In the genomic region with DNA sequence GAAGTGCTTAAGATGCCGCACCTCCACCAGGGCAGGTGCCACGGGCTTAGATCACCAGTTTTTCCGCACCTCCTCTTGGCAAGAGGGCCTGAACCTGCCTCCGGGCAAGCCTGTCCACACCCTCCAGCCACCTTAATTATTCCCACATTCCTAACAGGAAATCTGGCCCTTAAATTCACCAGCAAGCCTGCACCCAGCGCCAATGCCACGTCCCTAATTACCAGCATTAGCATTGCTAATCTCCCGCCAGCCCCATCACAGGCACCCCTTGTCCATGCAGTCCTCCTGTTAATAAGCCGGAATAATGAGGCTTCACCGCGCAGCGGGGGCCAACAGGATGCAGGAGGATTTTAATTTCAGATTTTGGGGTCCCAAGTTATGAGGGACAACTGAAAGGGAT, we compare ENCODE assay signal across 24 cellular contexts.
"Had no signal": no experiment of that assay in that cellular context is flagged by ENCODE, and none has a peak within 500 bp of the region (broad histone marks: within the 10 kb centered on the region; RNA-seq: fewer than 3 reads in every experiment).

No MANE protein-coding gene starts in this region.

- H3K4me2 ChIP-seq: smooth muscle cell had no signal

- ATAC-seq: activated CD4-positive, alpha-beta T cell treated with anti-CD3 and anti-CD28 coated beads for 36 hours; heart right ventricle; lower lobe of right lung; naive thymus-derived CD4-positive, alpha-beta T cell; stimulated activated memory B cell treated with anti-CD40 and anti-IgM and Interleukin-4, amounts not matched to agents 10 μg/mL and 1 μg/mL and 100 μg/mL, for 72 hours had no signal

- H3K4me3 Mint-ChIP-seq: activated B cell treated with CpG ODN at 0.5 μM for 24 hours; activated CD4-positive, alpha-beta memory T cell treated with anti-CD3 and anti-CD28 coated beads for 36 hours; activated CD4-positive, alpha-beta T cell treated with anti-CD3 and anti-CD28 coated beads for 36 hours; activated naive CD4-positive, alpha-beta T cell treated with anti-CD3 and anti-CD28 coated beads for 36 hours; activated naive CD8-positive, alpha-beta T cell treated with anti-CD3 and anti-CD28 coated beads, Interleukin-2, amount 10 ng/mL, durations not matched to agents 7 days and 5 days; naive thymus-derived CD4-positive, alpha-beta T cell; neural crest cell; stimulated activated memory B cell treated with anti-CD40 and anti-IgM and Interleukin-4, amounts not matched to agents 10 μg/mL and 1 μg/mL and 100 μg/mL, for 72 hours had no signal

- H3K27ac ChIP-seq: heart right ventricle, lower lobe of right lung, sigmoid colon, testis, uterus had no signal

- H3K9me3 Mint-ChIP-seq: activated B cell treated with CpG ODN at 0.5 μM for 24 hours; activated CD4-positive, alpha-beta memory T cell treated with anti-CD3 and anti-CD28 coated beads for 36 hours; activated naive CD4-positive, alpha-beta T cell treated with anti-CD3 and anti-CD28 coated beads for 36 hours; activated naive CD8-positive, alpha-beta T cell treated with anti-CD3 and anti-CD28 coated beads, Interleukin-2, amount 10 ng/mL, durations not matched to agents 7 days and 5 days; neural crest cell; stimulated activated memory B cell treated with anti-CD40 and anti-IgM and Interleukin-4, amounts not matched to agents 10 μg/mL and 1 μg/mL and 100 μg/mL, for 72 hours had no signal

- H3K36me3 ChIP-seq: heart right ventricle, lower lobe of right lung, sigmoid colon, uterus had no signal

- H3K27ac Mint-ChIP-seq: activated B cell treated with CpG ODN at 0.5 μM for 24 hours; activated CD4-positive, alpha-beta memory T cell treated with anti-CD3 and anti-CD28 coated beads for 36 hours; activated CD4-positive, alpha-beta T cell treated with anti-CD3 and anti-CD28 coated beads for 36 hours; activated naive CD4-positive, alpha-beta T cell treated with anti-CD3 and anti-CD28 coated beads for 36 hours; activated naive CD8-positive, alpha-beta T cell treated with anti-CD3 and anti-CD28 coated beads, Interleukin-2, amount 10 ng/mL, durations not matched to agents 7 days and 5 days; naive thymus-derived CD4-positive, alpha-beta T cell; stimulated activated memory B cell treated with anti-CD40 and anti-IgM and Interleukin-4, amounts not matched to agents 10 μg/mL and 1 μg/mL and 100 μg/mL, for 72 hours had no signal

- H3K4me1 Mint-ChIP-seq: activated B cell treated with CpG ODN at 0.5 μM for 24 hours; activated CD4-positive, alpha-beta T cell treated with anti-CD3 and anti-CD28 coated beads for 36 hours; activated naive CD8-positive, alpha-beta T cell treated with anti-CD3 and anti-CD28 coated beads, Interleukin-2, amount 10 ng/mL, durations not matched to agents 7 days and 5 days; naive thymus-derived CD4-positive, alpha-beta T cell; stimulated activated memory B cell treated with anti-CD40 and anti-IgM and Interleukin-4, amounts not matched to agents 10 μg/mL and 1 μg/mL and 100 μg/mL, for 72 hours had no signal

- H3K27me3 ChIP-seq: testis, uterus had no signal

- H3K4me3 ChIP-seq: heart right ventricle, lower lobe of right lung, sigmoid colon, smooth muscle cell, testis, uterus had no signal

- H3K36me3 Mint-ChIP-seq: activated CD4-positive, alpha-beta memory T cell treated with anti-CD3 and anti-CD28 coated beads for 36 hours; activated naive CD8-positive, alpha-beta T cell treated with anti-CD3 and anti-CD28 coated beads, Interleukin-2, amount 10 ng/mL, durations not matched to agents 7 days and 5 days; naive thymus-derived CD4-positive, alpha-beta T cell; stimulated activated memory B cell treated with anti-CD40 and anti-IgM and Interleukin-4, amounts not matched to agents 10 μg/mL and 1 μg/mL and 100 μg/mL, for 72 hours had no signal

- H3K27me3 Mint-ChIP-seq: activated CD4-positive, alpha-beta T cell treated with anti-CD3 and anti-CD28 coated beads for 36 hours had no signal

- H3K9me3 ChIP-seq: heart right ventricle, lower lobe of right lung, sigmoid colon, testis, uterus had no signal

- DNase-seq: activated B cell treated with CpG ODN at 0.5 μM for 24 hours; activated CD4-positive, alpha-beta memory T cell treated with anti-CD3 and anti-CD28 coated beads for 36 hours; activated CD4-positive, alpha-beta T cell treated with anti-CD3 and anti-CD28 coated beads for 36 hours; activated effector memory CD4-positive, alpha-beta T cell treated with Interleukin-2 at 50 U/mL for 16 hours; activated naive CD4-positive, alpha-beta T cell treated with anti-CD3 and anti-CD28 coated beads for 36 hours; activated naive CD8-positive, alpha-beta T cell treated with anti-CD3 and anti-CD28 coated beads, Interleukin-2, amount 10 ng/mL, durations not matched to agents 7 days and 5 days; activated T-cell treated with anti-CD3 and anti-CD28 coated beads, Interleukin-2, amount 50 U/mL, for 48 hours; amniotic stem cell; erythroblast; foreskin fibroblast; heart right ventricle; lower lobe of right lung; naive thymus-derived CD4-positive, alpha-beta T cell; sigmoid colon; stimulated activated CD4-positive, alpha-beta T cell treated with anti-CD3 and anti-CD28 coated beads, Interleukin-15, amount 100 ng/mL, for 24 hours; T-helper 9 cell; testis; trophoblast cell; uterus had no signal

- H3K4me1 ChIP-seq: lower lobe of right lung, sigmoid colon, testis, uterus had no signal

- FAIRE-seq: endometrium, keratinocyte had no signal
